8 cellular contexts compared by ENCODE assay signal in genomic region chr10:5813341-5814109, GRCh38. TPM values are rescaled to one million over a fixed set of nuclear protein-coding genes. Genes with fewer than 3 reads are reported as not detected.
DNase-seq lines count a peak whose midpoint lies in the region; ATAC-seq and TF ChIP-seq lines count a peak whose summit lies in the region.

Gene GDI2, minus strand, starts transcription at chr10:5813434. Its CDS starts 176 bp downstream, at chr10:5813258.

- in situ Hi-C loops in T47D (cut with HindIII; ENCODE audit: low pct_unique_long_range_greater_than_20kb, low sequenced_read_pairs) = no loop called here

- peak within 1 kb of the TSS; percentile 99 for H3K9ac ChIP-seq in iPS-18a (ENCODE audit: low read length)
- peak within 1 kb of the TSS; percentile 100 for H3K9ac ChIP-seq in skeletal muscle satellite cell (ENCODE audit: low read depth, low read length)

- DNase-seq in AG04450 (ENCODE audit: low read depth, low spot score) = peak; percentile 88
- DNase-seq in NCI-H2196 treated with DMSO at 0.1 percent for 48 hours (lab: John Stamatoyannopoulos, UW; ENCODE audit: unreplicated experiment) = peak; percentile 79
- peak; percentile 99 for DNase-seq in T47D (ENCODE audit: low read depth in 1 of 2, low spot score in 1 of 2)

- POLR2A ChIA-PET in AG04450 (lab: Yijun Ruan, JAX) = interaction anchor here (0.6 to 1.9 kb wide), 18 partner anchors 11 to 803 kb away, joined by 3 to 10 read pairs (median 4); partner anchors contain the start of genes ANKRD16, FBH1 and TASOR2

- peak within 1 kb of the TSS; percentile 92 for H3K4me3 ChIP-seq in AG04450 (ENCODE audit: low read depth, low read length)
- H3K4me3 ChIP-seq in iPS-18a (ENCODE audit: low read length) = peak within 1 kb of the TSS; percentile 97
- H3K4me3 ChIP-seq in skeletal muscle satellite cell (ENCODE audit: low read length) = peak within 1 kb of the TSS; percentile 99

- CTCF ChIA-PET in AG04450 (lab: Charles Lee) = interaction anchor here (0.6 to 1.2 kb wide), 2 partner anchors 59 to 121 kb away, joined by 5 read pairs; no protein-coding TSS in a partner anchor

- H3K36me3 ChIP-seq in iPS-18a (ENCODE audit: control insufficient read depth, low read depth, low read length) = peaks cover 4% of the 10 kb centered on the region
- no peaks in the 10 kb centered on the region for H3K36me3 ChIP-seq in skeletal muscle satellite cell (ENCODE audit: insufficient read depth, low read length)

- TF ChIP-seq CTCF in AG04450 (IDR thresholded peaks at IDR 0.05; ENCODE audit: low read depth, low read length) (no peak), VCaP (conservative IDR thresholded peaks at IDR 0.05) (no peak)

- H3K4me2 ChIP-seq in skeletal muscle satellite cell (ENCODE audit: low read length) = peak within 1 kb of the TSS; percentile 88

- peak within 1 kb of the TSS; percentile 82 for H3K27ac ChIP-seq in AG04450 (ENCODE audit: low read depth, low read length)
- H3K27ac ChIP-seq in VCaP = peak within 1 kb of the TSS; percentile 96
- peak within 1 kb of the TSS; percentile 94 for H3K27ac ChIP-seq in iPS-18a (ENCODE audit: low read length)

- H3K27me3 ChIP-seq in AG04450 (ENCODE audit: control insufficient read depth, insufficient read depth, low read length) = no peaks in the 10 kb centered on the region
- no peaks in the 10 kb centered on the region for H3K27me3 ChIP-seq in iPS-18a (ENCODE audit: control insufficient read depth, insufficient read depth, low read length)
- H3K27me3 ChIP-seq in skeletal muscle satellite cell (ENCODE audit: control insufficient read depth, insufficient read depth, low read length) = no peaks in the 10 kb centered on the region

- H3K4me1 ChIP-seq in iPS-18a (ENCODE audit: control insufficient read depth, low read depth, low read length) (peaks cover 20% of the 10 kb centered on the region), skeletal muscle satellite cell (ENCODE audit: control insufficient read depth, insufficient read depth, low read length) (peaks cover 24% of the 10 kb centered on the region)

- H3K9me3 ChIP-seq in AG04450 (ENCODE audit: control insufficient read depth, insufficient read depth, low read length) (no peaks in the 10 kb centered on the region), iPS-18a (ENCODE audit: control insufficient read depth, low read depth, low read length) (no peaks in the 10 kb centered on the region), skeletal muscle satellite cell (replicated peaks; ENCODE audit: low read length) (no peaks in the 10 kb centered on the region)

- ATAC-seq in GM18907 (IDR thresholded peaks at IDR 0.05; ENCODE audit: unreplicated experiment) (peak; percentile 78), HG03139 (IDR thresholded peaks at IDR 0.05; ENCODE audit: unreplicated experiment) (peak; percentile 73)

RNA-seq across cellular contexts. Expression of gene GDI2, which starts in this region (rescaled TPM):
- 263 and 326 TPM in 2 replicates for polyA plus RNA-seq in AG04450 (2011; rRNA removed)
- polyA minus RNA-seq in AG04450 (2011; rRNA and poly(A)+ RNA removed) = 215 and 293 TPM in 2 replicates
- 540 and 575 TPM in 2 replicates for total RNA-seq in skeletal muscle satellite cell (2012; rRNA removed)

Comparison
In these comparisons a context has a peak if more than half of its experiments do, and no peak if none do; other contexts are left out.
1. Peak in every context shown above with its lines: DNase-seq, ATAC-seq, H3K4me3 ChIP-seq and H3K27ac ChIP-seq.